21 cellular contexts compared by ENCODE assay signal in genomic region chr5:78615697-78616096, GRCh38. TPM values are rescaled to one million over a fixed set of nuclear protein-coding genes. Genes with fewer than 3 reads are reported as not detected.
DNase-seq lines count a peak whose midpoint lies in the region; ATAC-seq and TF ChIP-seq lines count a peak whose summit lies in the region.
"Had no signal": no experiment of that assay in that cellular context is flagged by ENCODE, and none has a peak within 500 bp of the region (broad histone marks: within the 10 kb centered on the region; RNA-seq: fewer than 3 reads in every experiment).

No MANE protein-coding gene starts in this region.

- no peak overlapping the region for H2AFZ ChIP-seq in H9 (ENCODE audit: low read length)

- H3K23ac ChIP-seq in H9 (ENCODE audit: insufficient read length, low read depth, low read length): no peak overlapping the region

- H4K8ac ChIP-seq in H9 (replicated peaks; ENCODE audit: insufficient read length, low read depth, low read length): no peak overlapping the region

- no peaks in the 10 kb centered on the region for H3K27me3 Mint-ChIP-seq in HFFc6 (ENCODE audit: insufficient read depth)
- peaks cover 3% of the 10 kb centered on the region for H3K27me3 Mint-ChIP-seq in nephron progenitor cell (ENCODE audit: low read depth, poor library complexity)
- no peaks in the 10 kb centered on the region for H3K27me3 Mint-ChIP-seq in H9 (ENCODE audit: low read depth)

- H3K9me3 Mint-ChIP-seq in HFFc6 (peaks cover 6% of the 10 kb centered on the region), nephron progenitor cell (peaks cover 20% of the 10 kb centered on the region), H9 (peaks cover 6% of the 10 kb centered on the region in 2 experiments)
- H3K9me3 Mint-ChIP-seq: T-helper 1 cell treated with Interleukin-12 subunit alpha and Interleukin-12 subunit beta and Interleukin-4 antibody, amounts not matched to agents 30 μg/mL and 1 μg/mL, for 36 hours had no signal

- H3K14ac ChIP-seq in H9 (ENCODE audit: insufficient read depth, low read length): no peak overlapping the region

- no peak overlapping the region for H2BK20ac ChIP-seq in H9 (ENCODE audit: low read depth, low read length, poor library complexity, severe bottlenecking)

- H2BK15ac ChIP-seq in H9 (ENCODE audit: low read depth, low read length): no peak overlapping the region

- H2AK5ac ChIP-seq in H9 (ENCODE audit: insufficient read length, low read length): no peak overlapping the region

- no peak overlapping the region for H3K4me3 ChIP-seq in foreskin fibroblast (ENCODE audit: low read depth in 1 of 2, low read length in 2 of 2)
- H3K4me3 ChIP-seq: psoas muscle, tibial artery had no signal

- CTCF ChIA-PET in RWPE1 (lab: Yijun Ruan, JAX): interaction anchor here (0.6 kb wide), 1 partner anchor 44 kb away, joined by 3 read pairs; no protein-coding TSS in a partner anchor

- H3K4me3 Mint-ChIP-seq in HFFc6: no peak overlapping the region
- H3K4me3 Mint-ChIP-seq in nephron progenitor cell: no peak overlapping the region
- H3K4me3 Mint-ChIP-seq in H9: no peak overlapping the region; a peak in 1 of 5 replicates
- H3K4me3 Mint-ChIP-seq: T-helper 1 cell treated with Interleukin-12 subunit alpha and Interleukin-12 subunit beta and Interleukin-4 antibody, amounts not matched to agents 30 μg/mL and 1 μg/mL, for 36 hours; WTC11 had no signal

- H3K9ac ChIP-seq in H9 (ENCODE audit: extremely low read depth, insufficient read length, low read length): no peak overlapping the region

- no peak for TF ChIP-seq CTCF in HFFc6 (IDR thresholded peaks at IDR 0.05)
- no peak for TF ChIP-seq CTCF in RWPE1 (conservative IDR thresholded peaks at IDR 0.05; ENCODE audit: low read depth)
- TF ChIP-seq CTCF in nephron progenitor cell (IDR thresholded peaks at IDR 0.05): no peak
- TF ChIP-seq CTCF in H9 (conservative IDR thresholded peaks at IDR 0.05): no peak
- TF ChIP-seq CTCF in foreskin fibroblast (IDR thresholded peaks at IDR 0.05; ENCODE audit: low read depth, low read length): no peak

- no peak overlapping the region for H3K4me2 ChIP-seq in H9 (ENCODE audit: insufficient read depth, insufficient read length, low read length)

- TF ChIP-seq POLR2A in erythroblast (IDR thresholded peaks at IDR 0.05; ENCODE audit: low read length): no peak

- H4K5ac ChIP-seq in H9 (ENCODE audit: insufficient read length, low read depth, low read length): no peak overlapping the region

- no peaks in the 10 kb centered on the region for H3K79me1 ChIP-seq in H9 (ENCODE audit: insufficient read depth, low read depth, low read length, poor library complexity, severe bottlenecking)

- ATAC-seq in HG02840 (IDR thresholded peaks at IDR 0.05; ENCODE audit: low FRiP score, unreplicated experiment) (no peak), GM21515 (IDR thresholded peaks at IDR 0.05; ENCODE audit: unreplicated experiment) (no peak)
- ATAC-seq: psoas muscle, WTC11 had no signal

- H3K27ac Mint-ChIP-seq in HFFc6: no peak overlapping the region
- peak overlapping the region; percentile 89 for H3K27ac Mint-ChIP-seq in nephron progenitor cell
- H3K27ac Mint-ChIP-seq in H9: peak overlapping the region in 1 of 3 experiments; percentile 62; a peak in 1 of 7 replicates
- H3K27ac Mint-ChIP-seq: T-helper 1 cell treated with Interleukin-12 subunit alpha and Interleukin-12 subunit beta and Interleukin-4 antibody, amounts not matched to agents 30 μg/mL and 1 μg/mL, for 36 hours had no signal

- H2BK120ac ChIP-seq in H9 (ENCODE audit: low read depth, low read length, poor library complexity, severe bottlenecking): no peak overlapping the region

- DNase-seq in HFFc6 (peak; percentile 30), RWPE1 (ENCODE audit: low spot score) (peak; percentile 87), erythroblast (lab: John Stamatoyannopoulos, UW) (peak; percentile 7 to 36), nephron progenitor cell (no peak), H9 (no peak), foreskin fibroblast (no peak)
- DNase-seq: activated gamma-delta T cell; aorta; COR-L47; GOT3; Karpas-422; NCI-H1417; NCI-H2171; psoas muscle; stimulated activated CD4-positive, alpha-beta T cell treated with anti-CD3 and anti-CD28 coated beads, Interleukin-12 subunit alpha, Interleukin-12 subunit beta, amount 100 ng/mL, for 4 hours; stimulated activated naive CD4-positive, alpha-beta T cell; tibial artery had no signal

- no CpG with 5 or more reads among the region's 1 CpG for WGBS in H9 (ENCODE audit: extremely low coverage, insufficient read length, low lambda C conversion rate)

- POLR2A ChIA-PET in RWPE1 (lab: Yijun Ruan, JAX; ENCODE audit: low non-redundant PET): no interaction called here

- no peak overlapping the region for H3K18ac ChIP-seq in H9 (ENCODE audit: insufficient read length, low read depth, low read length)

- H2BK5ac ChIP-seq in H9 (ENCODE audit: insufficient read length, low read length): no peak overlapping the region

- H3K23me2 ChIP-seq in H9 (ENCODE audit: insufficient read length, low read depth, low read length, poor library complexity, severe bottlenecking): no peaks in the 10 kb centered on the region

- peaks cover 23% of the 10 kb centered on the region for H3K36me3 Mint-ChIP-seq in HFFc6 (ENCODE audit: low read depth)
- H3K36me3 Mint-ChIP-seq in nephron progenitor cell (ENCODE audit: low read depth): peaks cover 65% of the 10 kb centered on the region
- peaks cover 31 to 36% (median 31%) of the 10 kb centered on the region in 3 experiments for H3K36me3 Mint-ChIP-seq in H9 (ENCODE audit: insufficient read depth in 1 of 3, low read depth in 3 of 3)

- peaks cover 6% of the 10 kb centered on the region for H3K9me3 ChIP-seq in H9 (ENCODE audit: control insufficient read depth, low read depth, low read length)

- no peaks in the 10 kb centered on the region for H3K79me2 ChIP-seq in H9 (ENCODE audit: insufficient read depth, low read length)

- no peak overlapping the region for H3K56ac ChIP-seq in H9 (ENCODE audit: insufficient read length, low read depth, low read length)

- H3T11ph ChIP-seq in H9 (ENCODE audit: low read length): no peak overlapping the region

- H4K91ac ChIP-seq in H9 (ENCODE audit: insufficient read length, low read depth, low read length): no peak overlapping the region

- H3K4me1 ChIP-seq in H9 (ENCODE audit: insufficient read depth, low read length): peaks cover 8% of the 10 kb centered on the region; the same call in 1 of the 2 replicates
- H3K4me1 ChIP-seq: psoas muscle had no signal

- no peak overlapping the region for H3K4ac ChIP-seq in H9 (ENCODE audit: low read depth, low read length)

- H2BK12ac ChIP-seq in H9 (ENCODE audit: insufficient read length, low read depth, low read length): no peak overlapping the region

- no peaks in the 10 kb centered on the region for H3K27me3 ChIP-seq in H9 (ENCODE audit: insufficient read depth, low read length)
- H3K27me3 ChIP-seq: tibial artery had no signal

- H3K4me1 Mint-ChIP-seq in HFFc6 (ENCODE audit: low read depth) (peaks cover 38% of the 10 kb centered on the region), nephron progenitor cell (peaks cover 60% of the 10 kb centered on the region), H9 (peaks cover 21 to 25% of the 10 kb centered on the region in 2 experiments)

- H3K27ac ChIP-seq in RWPE1 (no peak overlapping the region), H9 (ENCODE audit: insufficient read length, low read depth, low read length) (no peak overlapping the region)
- H3K27ac ChIP-seq: psoas muscle, tibial artery had no signal

- no peaks in the 10 kb centered on the region for H4K20me1 ChIP-seq in H9 (ENCODE audit: control insufficient read depth, insufficient read depth, insufficient read length)

RNA-seq across cellular contexts. Expression of gene LHFPL2, which starts 32.9 kb away (rescaled TPM):
- total RNA-seq in HFFc6 (2021; fragmentation: NEBNext Ultra II Directional; extraction: Animal tissue kit (Norgen Biotek cat#: 25700)): 10 to 100 TPM; 14.4 to 18.9 (median 16.7) TPM
- 26.3 and 26.6 TPM in 2 replicates for total RNA-seq in H9 (2021)

Comparison
In these comparisons a context has a peak if more than half of its experiments do, and no peak if none do; other contexts are left out.
1. DNase-seq: peak in HFFc6 (single experiment), RWPE1 (single experiment) and erythroblast (2 of 2); none in nephron progenitor cell (single experiment), H9 (single experiment) and foreskin fibroblast (0 of 2).